ENCODE assay signal across 27 cellular contexts in the genomic region with DNA sequence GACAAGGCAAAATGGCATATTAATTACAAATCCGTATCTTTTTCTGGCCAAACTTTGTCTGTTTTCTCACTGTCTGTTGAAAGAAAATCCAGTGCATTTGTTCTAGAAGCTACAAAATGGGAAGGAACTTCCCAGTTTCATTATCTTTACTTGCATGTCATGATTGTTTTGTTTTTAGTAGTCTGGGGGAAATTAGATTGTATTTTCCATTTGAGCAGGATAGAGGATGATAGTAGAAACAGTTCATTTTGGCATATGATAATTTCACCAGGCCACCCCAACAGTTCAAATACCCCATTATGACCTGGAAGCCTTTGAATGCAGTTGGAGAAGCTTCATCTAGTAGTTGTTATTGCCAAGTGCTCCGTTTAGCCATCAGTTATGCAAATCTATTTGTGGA.
DNase-seq lines count a peak whose midpoint lies in the region; ATAC-seq and TF ChIP-seq lines count a peak whose summit lies in the region.
"Had no signal": no experiment of that assay in that cellular context is flagged by ENCODE, and none has a peak within 500 bp of the region (broad histone marks: within the 10 kb centered on the region; RNA-seq: fewer than 3 reads in every experiment).

No MANE protein-coding gene starts in this region.

- POLR2A ChIA-PET in activated CD4-positive, alpha-beta memory T cell treated with anti-CD3 and anti-CD28 coated beads for 36 hours (lab: Charles Lee), result no interaction called here
- POLR2A ChIA-PET in activated CD4-positive, alpha-beta memory T cell treated with anti-CD3 and anti-CD28 coated beads, Interleukin-2, amount 10 ng/mL, durations not matched to agents 7 days and 5 days (lab: Charles Lee), result interaction anchor here (0.6 to 1.2 kb wide), 3 partner anchors 14 to 77 kb away, joined by 3 to 6 read pairs (median 3); partner anchors contain the start of gene RANBP2

- H3K27me3 ChIP-seq in fibroblast of lung (ENCODE audit: control insufficient read depth, insufficient read depth, low read length) (no peaks in the 10 kb centered on the region), subcutaneous abdominal adipose tissue (ENCODE audit: control insufficient read depth in 5 of 5, insufficient read depth in 4 of 5, low read length in 5 of 5) (no peaks in the 10 kb centered on the region)
- H3K27me3 ChIP-seq: ascending aorta, colonic mucosa had no signal

- no peak overlapping the region for H2AFZ ChIP-seq in fibroblast of lung (ENCODE audit: low read length)

- CTCF ChIA-PET in activated CD4-positive, alpha-beta memory T cell treated with anti-CD3 and anti-CD28 coated beads for 36 hours (lab: Charles Lee), result interaction anchor here (3.4 to 9.7 kb wide), 2 partner anchors 13 to 29 kb away, joined by 11 to 237 read pairs; no protein-coding TSS in a partner anchor
- CTCF ChIA-PET in activated CD4-positive, alpha-beta memory T cell treated with anti-CD3 and anti-CD28 coated beads, Interleukin-2, amount 10 ng/mL, durations not matched to agents 7 days and 5 days (lab: Charles Lee), result interaction anchor here (0.6 to 13.1 kb wide), 5 partner anchors 8 to 429 kb away, joined by 3 to 365 read pairs (median 5); no protein-coding TSS in a partner anchor

- DNase-seq in activated CD4-positive, alpha-beta memory T cell treated with anti-CD3 and anti-CD28 coated beads for 36 hours, result no peak
- no peak for DNase-seq in activated CD4-positive, alpha-beta memory T cell treated with anti-CD3 and anti-CD28 coated beads, Interleukin-2, amount 10 ng/mL, durations not matched to agents 7 days and 5 days
- DNase-seq in fibroblast of lung (ENCODE audit: low read depth in 2 of 2) (no peak), HUDEP-2 (lab: John Stamatoyannopoulos, UW; ENCODE audit: unreplicated experiment in 76 of 76) (no peak), G401 (ENCODE audit: low spot score) (no peak)
- DNase-seq: 8988T; activated CD4-positive, alpha-beta T cell treated with anti-CD3 and anti-CD28 coated beads, Interleukin-2, amount 10 ng/mL, durations not matched to agents 24 days and 14 days; colonic mucosa; DMS79 treated with DMSO at 0.1 percent for 48 hours; endodermal cell; NCI-H1048; NCI-H1930; NCI-H2227 treated with DMSO at 0.1 percent for 48 hours; NCI-H748 treated with DMSO at 0.1 percent for 48 hours; SHP77 treated with DMSO at 0.1 percent for 48 hours; stimulated activated CD4-positive, alpha-beta T cell treated with anti-CD3 and anti-CD28 coated beads, Interleukin-2, amount 100 ng/mL, for 48 hours; stimulated activated naive B cell treated with anti-CD40 and anti-IgM and Interleukin-4, amounts not matched to agents 10 μg/mL and 1 μg/mL and 100 μg/mL, for 72 hours; T-cell had no signal

- H3K27ac ChIP-seq in fibroblast of lung (ENCODE audit: insufficient read depth, low read length) (peak overlapping the region; percentile 77), subcutaneous abdominal adipose tissue (ENCODE audit: low read depth, low read length) (peak overlapping the region; percentile 42)
- H3K27ac ChIP-seq: ascending aorta, colonic mucosa, prostate gland had no signal

- H3K9me3 Mint-ChIP-seq in activated CD4-positive, alpha-beta memory T cell treated with anti-CD3 and anti-CD28 coated beads for 36 hours, result peaks cover 5% of the 10 kb centered on the region
- H3K9me3 Mint-ChIP-seq in activated CD4-positive, alpha-beta memory T cell treated with anti-CD3 and anti-CD28 coated beads, Interleukin-2, amount 10 ng/mL, durations not matched to agents 7 days and 5 days, result peaks cover 14% of the 10 kb centered on the region
- H3K9me3 Mint-ChIP-seq in activated T-helper 17 cell treated with anti-CD3 and anti-CD28 coated beads, Interleukin-2, amount 50 U/mL, for 72 hours, result peaks cover 3% of the 10 kb centered on the region
- H3K9me3 Mint-ChIP-seq: T-cell had no signal

- H3K79me2 ChIP-seq in fibroblast of lung (ENCODE audit: control insufficient read depth, insufficient read depth, low read length), result peaks cover 26% of the 10 kb centered on the region

- peak overlapping the region; percentile 9 for H3K4me2 ChIP-seq in fibroblast of lung (ENCODE audit: extremely low read depth, insufficient read depth, low read length)

- H3K4me1 ChIP-seq in fibroblast of lung (ENCODE audit: control insufficient read depth, extremely low read depth, insufficient read depth, low read length) (peaks cover 29% of the 10 kb centered on the region), subcutaneous abdominal adipose tissue (ENCODE audit: control insufficient read depth in 5 of 5, insufficient read depth in 5 of 5, low read length in 5 of 5) (peaks cover 8 to 38% (median 28%) of the 10 kb centered on the region in 5 donors)
- H3K4me1 ChIP-seq: colonic mucosa, prostate gland had no signal

- peaks cover 61% of the 10 kb centered on the region for H3K4me1 Mint-ChIP-seq in activated CD4-positive, alpha-beta memory T cell treated with anti-CD3 and anti-CD28 coated beads for 36 hours (ENCODE audit: low read depth)
- H3K4me1 Mint-ChIP-seq in activated CD4-positive, alpha-beta memory T cell treated with anti-CD3 and anti-CD28 coated beads, Interleukin-2, amount 10 ng/mL, durations not matched to agents 7 days and 5 days, result peaks cover 52% of the 10 kb centered on the region
- peaks cover 50% of the 10 kb centered on the region for H3K4me1 Mint-ChIP-seq in activated T-helper 17 cell treated with anti-CD3 and anti-CD28 coated beads, Interleukin-2, amount 50 U/mL, for 72 hours
- H3K4me1 Mint-ChIP-seq: endodermal cell had no signal

- H3K9me3 ChIP-seq in fibroblast of lung (ENCODE audit: control insufficient read depth, insufficient read depth, low read depth, low read length) (no peaks in the 10 kb centered on the region), subcutaneous abdominal adipose tissue (ENCODE audit: control insufficient read depth in 5 of 5, low read length in 5 of 5) (peaks cover 0 to 2% (median 0%) of the 10 kb centered on the region in 5 donors)
- H3K9me3 ChIP-seq: ascending aorta, colonic mucosa, prostate gland had no signal

- ATAC-seq in activated T-helper 17 cell treated with anti-CD3 and anti-CD28 coated beads, Interleukin-2, amount 50 U/mL, for 72 hours (replicated peaks), result no peak
- no peak for ATAC-seq in HG02610 (IDR thresholded peaks at IDR 0.05; ENCODE audit: unreplicated experiment)
- ATAC-seq: activated naive CD4-positive, alpha-beta T cell treated with anti-CD3 and anti-CD28 coated beads, Interleukin-2, amount 50 U/mL, for 72 hours; GM12878; stimulated activated naive B cell treated with anti-CD40 and anti-IgM and Interleukin-4, amounts not matched to agents 10 μg/mL and 1 μg/mL and 100 μg/mL, for 72 hours; T-cell had no signal

- peaks cover 25% of the 10 kb centered on the region for H3K36me3 Mint-ChIP-seq in activated CD4-positive, alpha-beta memory T cell treated with anti-CD3 and anti-CD28 coated beads for 36 hours
- peaks cover 56% of the 10 kb centered on the region for H3K36me3 Mint-ChIP-seq in activated CD4-positive, alpha-beta memory T cell treated with anti-CD3 and anti-CD28 coated beads, Interleukin-2, amount 10 ng/mL, durations not matched to agents 7 days and 5 days (ENCODE audit: low read depth)
- peaks cover 86% of the 10 kb centered on the region for H3K36me3 Mint-ChIP-seq in activated T-helper 17 cell treated with anti-CD3 and anti-CD28 coated beads, Interleukin-2, amount 50 U/mL, for 72 hours (ENCODE audit: low read depth)

- H3K27ac Mint-ChIP-seq in activated CD4-positive, alpha-beta memory T cell treated with anti-CD3 and anti-CD28 coated beads for 36 hours, result peak overlapping the region; percentile 10
- no peak overlapping the region for H3K27ac Mint-ChIP-seq in activated CD4-positive, alpha-beta memory T cell treated with anti-CD3 and anti-CD28 coated beads, Interleukin-2, amount 10 ng/mL, durations not matched to agents 7 days and 5 days
- no peak overlapping the region for H3K27ac Mint-ChIP-seq in activated T-helper 17 cell treated with anti-CD3 and anti-CD28 coated beads, Interleukin-2, amount 50 U/mL, for 72 hours
- H3K27ac Mint-ChIP-seq: activated CD4-positive, alpha-beta T cell treated with anti-CD3 and anti-CD28 coated beads, Interleukin-2, amount 10 ng/mL, durations not matched to agents 24 days and 14 days; activated naive CD4-positive, alpha-beta T cell treated with anti-CD3 and anti-CD28 coated beads, Interleukin-2, amount 50 U/mL, for 72 hours; endodermal cell; mesothelial cell of epicardium; T-cell had no signal

- H3K4me3 ChIP-seq in fibroblast of lung (replicated peaks in 1 of 4; ENCODE audit: control extremely low read depth in 1 of 4, insufficient read depth in 1 of 4, low read depth in 3 of 4, low read length in 4 of 4) (no peak overlapping the region), subcutaneous abdominal adipose tissue (ENCODE audit: low read depth in 1 of 5, low read length in 5 of 5) (no peak overlapping the region)
- H3K4me3 ChIP-seq: ascending aorta, colonic mucosa, GM12878, prostate gland had no signal

- H4K20me1 ChIP-seq in fibroblast of lung (ENCODE audit: control insufficient read depth, extremely low read depth, insufficient read depth, low read length), result no peaks in the 10 kb centered on the region

- no peaks in the 10 kb centered on the region for H3K27me3 Mint-ChIP-seq in activated CD4-positive, alpha-beta memory T cell treated with anti-CD3 and anti-CD28 coated beads for 36 hours
- no peaks in the 10 kb centered on the region for H3K27me3 Mint-ChIP-seq in activated CD4-positive, alpha-beta memory T cell treated with anti-CD3 and anti-CD28 coated beads, Interleukin-2, amount 10 ng/mL, durations not matched to agents 7 days and 5 days
- H3K27me3 Mint-ChIP-seq in activated T-helper 17 cell treated with anti-CD3 and anti-CD28 coated beads, Interleukin-2, amount 50 U/mL, for 72 hours, result no peaks in the 10 kb centered on the region
- H3K27me3 Mint-ChIP-seq: activated CD4-positive, alpha-beta T cell treated with anti-CD3 and anti-CD28 coated beads, Interleukin-2, amount 10 ng/mL, durations not matched to agents 24 days and 14 days; stimulated activated naive B cell treated with anti-CD40 and anti-IgM and Interleukin-4, amounts not matched to agents 10 μg/mL and 1 μg/mL and 100 μg/mL, for 72 hours; T-cell had no signal

- H3K9ac ChIP-seq in fibroblast of lung (ENCODE audit: insufficient read depth, low read length), result no peak overlapping the region
- H3K9ac ChIP-seq in subcutaneous abdominal adipose tissue (ENCODE audit: low read length in 5 of 5), result no peak overlapping the region

- no peak for TF ChIP-seq CTCF in fibroblast of lung (conservative IDR thresholded peaks at IDR 0.05 in 1 of 2, IDR thresholded peaks at IDR 0.05 in 1 of 2; ENCODE audit: low read depth in 1 of 2, low read length in 2 of 2)

- H3K4me3 Mint-ChIP-seq in activated CD4-positive, alpha-beta memory T cell treated with anti-CD3 and anti-CD28 coated beads for 36 hours, result no peak overlapping the region
- no peak overlapping the region for H3K4me3 Mint-ChIP-seq in activated CD4-positive, alpha-beta memory T cell treated with anti-CD3 and anti-CD28 coated beads, Interleukin-2, amount 10 ng/mL, durations not matched to agents 7 days and 5 days
- peak overlapping the region; percentile 62 for H3K4me3 Mint-ChIP-seq in activated T-helper 17 cell treated with anti-CD3 and anti-CD28 coated beads, Interleukin-2, amount 50 U/mL, for 72 hours
- H3K4me3 Mint-ChIP-seq: activated CD4-positive, alpha-beta T cell treated with anti-CD3 and anti-CD28 coated beads, Interleukin-2, amount 10 ng/mL, durations not matched to agents 24 days and 14 days; activated T-helper 1 cell treated with anti-CD3 and anti-CD28 coated beads, Interleukin-12 subunit alpha, Interleukin-12 subunit beta, Interleukin-2, Interleukin-4 antibody, amounts not matched to agents 30 ng/mL and 10 ng/mL and 1 ng/mL, durations not matched to agents 14 hours and 24 hours and 36 hours; endodermal cell; mesothelial cell of epicardium; T-cell had no signal

- intact Hi-C loops in activated CD4-positive, alpha-beta memory T cell treated with anti-CD3 and anti-CD28 coated beads for 36 hours (cut with micrococcal nuclease), result loop anchor here (2.0 kb wide), 1 partner anchor 15 kb away; no protein-coding TSS in a partner anchor

- no peaks in the 10 kb centered on the region for H3K36me3 ChIP-seq in fibroblast of lung (ENCODE audit: control insufficient read depth, insufficient read depth, low read length)
- no peaks in the 10 kb centered on the region for H3K36me3 ChIP-seq in subcutaneous abdominal adipose tissue (ENCODE audit: control insufficient read depth in 5 of 5, insufficient read depth in 5 of 5, low read length in 5 of 5)
- H3K36me3 ChIP-seq: ascending aorta, colonic mucosa, prostate gland had no signal

- in situ Hi-C loops in G401 (cut with HindIII; ENCODE audit: low sequenced_read_pairs), result no loop called here
